In the genomic region with DNA sequence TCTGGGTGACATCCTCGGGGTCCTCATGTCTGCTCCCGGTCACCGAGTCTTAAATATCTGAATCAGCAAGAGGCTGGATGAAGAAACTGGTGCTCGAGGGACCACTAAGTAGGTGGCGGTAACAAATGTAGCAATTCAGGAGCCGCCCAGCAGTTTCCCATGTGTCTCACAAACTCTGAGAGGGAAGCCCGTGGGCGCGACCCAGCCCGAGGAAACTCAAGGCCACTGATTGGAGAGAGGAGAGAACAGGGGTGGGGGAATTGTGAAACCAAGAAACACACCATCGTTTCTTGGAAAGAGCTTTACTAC, we compare ENCODE assay signal across 2 cellular contexts.
TF ChIP-seq lines count a peak whose summit lies in the region.

No MANE protein-coding gene starts in this region.

TF ChIP-seq in A549, 52 proteins besides CTCF, POLR2A, EP300 and RAD21 (continued from another document):
- TF ChIP-seq, protein P1, sequence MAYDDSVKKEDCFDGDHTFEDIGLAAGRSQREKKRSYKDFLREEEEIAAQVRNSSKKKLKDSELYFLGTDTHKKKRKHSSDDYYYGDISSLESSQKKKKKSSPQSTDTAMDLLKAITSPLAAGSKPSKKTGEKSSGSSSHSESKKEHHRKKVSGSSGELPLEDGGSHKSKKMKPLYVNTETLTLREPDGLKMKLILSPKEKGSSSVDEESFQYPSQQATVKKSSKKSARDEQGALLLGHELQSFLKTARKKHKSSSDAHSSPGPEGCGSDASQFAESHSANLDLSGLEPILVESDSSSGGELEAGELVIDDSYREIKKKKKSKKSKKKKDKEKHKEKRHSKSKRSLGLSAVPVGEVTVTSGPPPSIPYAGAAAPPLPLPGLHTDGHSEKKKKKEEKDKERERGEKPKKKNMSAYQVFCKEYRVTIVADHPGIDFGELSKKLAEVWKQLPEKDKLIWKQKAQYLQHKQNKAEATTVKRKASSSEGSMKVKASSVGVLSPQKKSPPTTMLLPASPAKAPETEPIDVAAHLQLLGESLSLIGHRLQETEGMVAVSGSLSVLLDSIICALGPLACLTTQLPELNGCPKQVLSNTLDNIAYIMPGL (CRISPR knock-in tag; IDR thresholded peaks at IDR 0.05; ENCODE audit: borderline replicate concordance), result no peak
- TF ChIP-seq RNF2 (IDR thresholded peaks at IDR 0.05; ENCODE audit: borderline replicate concordance, low read depth) (no peak), HDAC2 (IDR thresholded peaks at IDR 0.05) (no peak), ZNF302 (CRISPR knock-in tag; IDR thresholded peaks at IDR 0.05) (no peak), NR3C1 (IDR thresholded peaks at IDR 0.05) (no peak), HOXB13 (CRISPR knock-in tag; IDR thresholded peaks at IDR 0.05; ENCODE audit: low read depth) (no peak), EHF (CRISPR knock-in tag; IDR thresholded peaks at IDR 0.05) (no peak), NPAS2 (CRISPR knock-in tag; IDR thresholded peaks at IDR 0.05; ENCODE audit: borderline replicate concordance) (no peak), ESRRA (IDR thresholded peaks at IDR 0.05; ENCODE audit: borderline replicate concordance, low read length) (no peak), MAFK (IDR thresholded peaks at IDR 0.05; ENCODE audit: partially characterized antibody) (no peak), MAZ (IDR thresholded peaks at IDR 0.05; ENCODE audit: borderline replicate concordance, low read depth, low read length) (no peak), CHD4 (IDR thresholded peaks at IDR 0.05; ENCODE audit: borderline replicate concordance) (no peak), RCOR1 (IDR thresholded peaks at IDR 0.05; ENCODE audit: low read depth, low read length) (no peak), MYC (IDR thresholded peaks at IDR 0.05; ENCODE audit: borderline replicate concordance, low read length) (no peak), JUNB (IDR thresholded peaks at IDR 0.05) (no peak)

TF ChIP-seq in WTC11, 78 proteins besides CTCF, POLR2A, EP300 and RAD21 (continued from another document):
- TF ChIP-seq, protein P2, sequence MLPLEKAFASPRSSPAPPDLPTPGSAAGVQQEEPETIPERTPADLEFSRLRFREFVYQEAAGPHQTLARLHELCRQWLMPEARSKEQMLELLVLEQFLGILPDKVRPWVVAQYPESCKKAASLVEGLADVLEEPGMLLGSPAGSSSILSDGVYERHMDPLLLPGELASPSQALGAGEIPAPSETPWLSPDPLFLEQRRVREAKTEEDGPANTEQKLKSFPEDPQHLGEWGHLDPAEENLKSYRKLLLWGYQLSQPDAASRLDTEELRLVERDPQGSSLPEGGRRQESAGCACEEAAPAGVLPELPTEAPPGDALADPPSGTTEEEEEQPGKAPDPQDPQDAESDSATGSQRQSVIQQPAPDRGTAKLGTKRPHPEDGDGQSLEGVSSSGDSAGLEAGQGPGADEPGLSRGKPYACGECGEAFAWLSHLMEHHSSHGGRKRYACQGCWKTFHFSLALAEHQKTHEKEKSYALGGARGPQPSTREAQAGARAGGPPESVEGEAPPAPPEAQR (CRISPR knock-in tag; IDR thresholded peaks at IDR 0.05), result no peak
- TF ChIP-seq RORB (CRISPR knock-in tag; IDR thresholded peaks at IDR 0.05) (no peak), ZBTB21 (CRISPR knock-in tag; IDR thresholded peaks at IDR 0.05; ENCODE audit: borderline replicate concordance) (no peak), NR1H2 (CRISPR knock-in tag; IDR thresholded peaks at IDR 0.05) (no peak), CBFB (CRISPR knock-in tag; IDR thresholded peaks at IDR 0.05; ENCODE audit: low read depth) (no peak)
TF ChIP-seq in WTC11: peak in this region for 0.
